8 cellular contexts compared by ENCODE assay signal in genomic region chr1:121009216-121010057, GRCh38.
DNase-seq lines count a peak whose midpoint lies in the region; ATAC-seq and TF ChIP-seq lines count a peak whose summit lies in the region.
"Not testable (repeated sequence)": the region's sequence is repeated elsewhere in the genome, so short reads cannot be mapped to it uniquely, and the experiment has no call there.

No MANE protein-coding gene starts in this region.

- not testable (repeated sequence) for BruUV-seq in Calu3 (replicated peaks; lab: Mats Ljungman, UMichigan)

- not testable (repeated sequence) for H3K27ac Mint-ChIP-seq in Calu3 (ENCODE audit: unreplicated experiment); activated CD4-positive, alpha-beta memory T cell treated with anti-CD3 and anti-CD28 coated beads, Interleukin-2, amount 10 ng/mL, durations not matched to agents 7 days and 5 days; activated naive CD8-positive, alpha-beta T cell treated with anti-CD3 and anti-CD28 coated beads, Interleukin-2, amount 50 U/mL, for 24 hours; stimulated activated effector memory CD8-positive, alpha-beta T cell treated with anti-CD3 and anti-CD28 coated beads, Interleukin-12 subunit alpha, Interleukin-12 subunit beta, amount 100 ng/mL, for 72 hours

- H3K9me3 ChIP-seq in OCI-LY1 (ENCODE audit: low read length); esophagus squamous epithelium: not testable (repeated sequence)

- H3K27me3 Mint-ChIP-seq in Calu3 (ENCODE audit: unreplicated experiment); activated naive CD8-positive, alpha-beta T cell treated with anti-CD3 and anti-CD28 coated beads, Interleukin-2, amount 50 U/mL, for 24 hours: not testable (repeated sequence)
- peaks cover 22% of the 10 kb centered on the region for H3K27me3 Mint-ChIP-seq in activated CD4-positive, alpha-beta memory T cell treated with anti-CD3 and anti-CD28 coated beads, Interleukin-2, amount 10 ng/mL, durations not matched to agents 7 days and 5 days

- POLR2A ChIA-PET in activated CD4-positive, alpha-beta memory T cell treated with anti-CD3 and anti-CD28 coated beads, Interleukin-2, amount 10 ng/mL, durations not matched to agents 7 days and 5 days (lab: Charles Lee), result not testable (repeated sequence)

- H3K27me3 ChIP-seq in OCI-LY1 (ENCODE audit: insufficient read depth, low read length), result not testable (repeated sequence)
- H3K27me3 ChIP-seq in esophagus squamous epithelium, result peaks cover 0 to 37% (median 2%) of the 10 kb centered on the region in 4 donors

- H3K4me3 Mint-ChIP-seq in Calu3 (ENCODE audit: low read depth, unreplicated experiment), result peak overlapping the region; percentile 75
- H3K4me3 Mint-ChIP-seq in activated CD4-positive, alpha-beta memory T cell treated with anti-CD3 and anti-CD28 coated beads, Interleukin-2, amount 10 ng/mL, durations not matched to agents 7 days and 5 days, result peak overlapping the region; percentile 63
- peak overlapping the region; percentile 77 for H3K4me3 Mint-ChIP-seq in activated naive CD8-positive, alpha-beta T cell treated with anti-CD3 and anti-CD28 coated beads, Interleukin-2, amount 50 U/mL, for 24 hours
- H3K4me3 Mint-ChIP-seq in stimulated activated effector memory CD8-positive, alpha-beta T cell treated with anti-CD3 and anti-CD28 coated beads, Interleukin-12 subunit alpha, Interleukin-12 subunit beta, amount 100 ng/mL, for 72 hours, result peak overlapping the region; percentile 76

- peak; percentile 82 for ATAC-seq in activated naive CD8-positive, alpha-beta T cell treated with anti-CD3 and anti-CD28 coated beads, Interleukin-2, amount 50 U/mL, for 24 hours
- peak; percentile 24 for ATAC-seq in left colon
- peak; percentile 74 for ATAC-seq in stimulated activated effector memory CD8-positive, alpha-beta T cell treated with anti-CD3 and anti-CD28 coated beads, Interleukin-12 subunit alpha, Interleukin-12 subunit beta, amount 100 ng/mL, for 72 hours

- intact Hi-C loops in Calu3 (cut with micrococcal nuclease; ENCODE audit: unreplicated experiment); esophagus squamous epithelium (cut with DNase I); left colon (cut with DNase I, micrococcal nuclease): not testable (repeated sequence)

- not testable (repeated sequence) for H3K9ac ChIP-seq in OCI-LY1 (ENCODE audit: low read length)

- not testable (repeated sequence) for TF ChIP-seq CTCF in Calu3 (IDR thresholded peaks at IDR 0.05; ENCODE audit: unreplicated experiment); OCI-LY1 (IDR thresholded peaks at IDR 0.05; ENCODE audit: low read length); esophagus squamous epithelium (IDR thresholded peaks at IDR 0.05)

- not testable (repeated sequence) for H3F3A ChIP-seq in OCI-LY1 (ENCODE audit: insufficient read depth, low read length)

- not testable (repeated sequence) for H3K4me1 ChIP-seq in OCI-LY1 (ENCODE audit: insufficient read depth, low read length, severe bottlenecking)
- peaks cover 0 to 21% (median 3%) of the 10 kb centered on the region in 3 donors for H3K4me1 ChIP-seq in esophagus squamous epithelium

- not testable (repeated sequence) for H4K20me1 ChIP-seq in OCI-LY1 (ENCODE audit: insufficient read depth, low read length)

- not testable (repeated sequence) for H3K79me2 ChIP-seq in OCI-LY1 (ENCODE audit: insufficient read depth, low read length)

- TF ChIP-seq POLR2A in esophagus squamous epithelium (IDR thresholded peaks at IDR 0.05), result not testable (repeated sequence)

- H2AFZ ChIP-seq in OCI-LY1 (ENCODE audit: low read length), result not testable (repeated sequence)

- not testable (repeated sequence) for H3K9me3 Mint-ChIP-seq in Calu3 (ENCODE audit: low read depth, unreplicated experiment); activated CD4-positive, alpha-beta memory T cell treated with anti-CD3 and anti-CD28 coated beads, Interleukin-2, amount 10 ng/mL, durations not matched to agents 7 days and 5 days; activated naive CD8-positive, alpha-beta T cell treated with anti-CD3 and anti-CD28 coated beads, Interleukin-2, amount 50 U/mL, for 24 hours; stimulated activated effector memory CD8-positive, alpha-beta T cell treated with anti-CD3 and anti-CD28 coated beads, Interleukin-12 subunit alpha, Interleukin-12 subunit beta, amount 100 ng/mL, for 72 hours

- H3K36me3 ChIP-seq in OCI-LY1 (ENCODE audit: insufficient read depth, low read length); esophagus squamous epithelium: not testable (repeated sequence)

- H3K4me3 ChIP-seq in OCI-LY1 (ENCODE audit: low read depth, low read length, poor library complexity, severe bottlenecking) (peak overlapping the region; percentile 57), esophagus squamous epithelium (peak overlapping the region in 3 of 4 donors; percentile 24 to 48 (median 31))

- H3K4me1 Mint-ChIP-seq in Calu3 (ENCODE audit: low read depth, unreplicated experiment), result not testable (repeated sequence)
- peaks cover 14% of the 10 kb centered on the region for H3K4me1 Mint-ChIP-seq in activated CD4-positive, alpha-beta memory T cell treated with anti-CD3 and anti-CD28 coated beads, Interleukin-2, amount 10 ng/mL, durations not matched to agents 7 days and 5 days
- peaks cover 12% of the 10 kb centered on the region for H3K4me1 Mint-ChIP-seq in activated naive CD8-positive, alpha-beta T cell treated with anti-CD3 and anti-CD28 coated beads, Interleukin-2, amount 50 U/mL, for 24 hours
- peaks cover 19% of the 10 kb centered on the region for H3K4me1 Mint-ChIP-seq in stimulated activated effector memory CD8-positive, alpha-beta T cell treated with anti-CD3 and anti-CD28 coated beads, Interleukin-12 subunit alpha, Interleukin-12 subunit beta, amount 100 ng/mL, for 72 hours

- 0% methylated on average over 1 of the region's 59 CpGs; no CpG with 5 or more reads in 1 of the 2 donors for WGBS in esophagus squamous epithelium, 2 donors

- H3K36me3 Mint-ChIP-seq in Calu3 (ENCODE audit: insufficient read depth, unreplicated experiment); activated CD4-positive, alpha-beta memory T cell treated with anti-CD3 and anti-CD28 coated beads, Interleukin-2, amount 10 ng/mL, durations not matched to agents 7 days and 5 days (ENCODE audit: low read depth); activated naive CD8-positive, alpha-beta T cell treated with anti-CD3 and anti-CD28 coated beads, Interleukin-2, amount 50 U/mL, for 24 hours (ENCODE audit: low read depth); stimulated activated effector memory CD8-positive, alpha-beta T cell treated with anti-CD3 and anti-CD28 coated beads, Interleukin-12 subunit alpha, Interleukin-12 subunit beta, amount 100 ng/mL, for 72 hours: not testable (repeated sequence)

- CTCF ChIA-PET in Calu3 (lab: Charles Lee); activated CD4-positive, alpha-beta memory T cell treated with anti-CD3 and anti-CD28 coated beads, Interleukin-2, amount 10 ng/mL, durations not matched to agents 7 days and 5 days (lab: Charles Lee): not testable (repeated sequence)

- H3K27ac ChIP-seq in OCI-LY1 (ENCODE audit: low read depth, low read length, poor library complexity, severe bottlenecking); esophagus squamous epithelium: not testable (repeated sequence)

- not testable (repeated sequence) for H3K9me2 ChIP-seq in OCI-LY1 (ENCODE audit: low read depth, low read length)

- H3K4me2 ChIP-seq in OCI-LY1 (ENCODE audit: low read length), result peak overlapping the region; percentile 49

- DNase-seq in Calu3 (peak; percentile 15), left colon (peak in 1 of 2 donors; percentile 42), retina (peak; percentile 73)
- DNase-seq in activated CD4-positive, alpha-beta memory T cell treated with anti-CD3 and anti-CD28 coated beads, Interleukin-2, amount 10 ng/mL, durations not matched to agents 7 days and 5 days, result peak; percentile 29
- DNase-seq in activated naive CD8-positive, alpha-beta T cell treated with anti-CD3 and anti-CD28 coated beads, Interleukin-2, amount 50 U/mL, for 24 hours, result peak; percentile 72
- DNase-seq in esophagus squamous epithelium (lab: John Stamatoyannopoulos, UW), result not testable (repeated sequence)
- DNase-seq in stimulated activated effector memory CD8-positive, alpha-beta T cell treated with anti-CD3 and anti-CD28 coated beads, Interleukin-12 subunit alpha, Interleukin-12 subunit beta, amount 100 ng/mL, for 72 hours (ENCODE audit: low spot score in 2 of 2), result peak; percentile 7 to 70

Comparison
In these comparisons a context has a peak if more than half of its experiments do, and no peak if none do; other contexts are left out.
1. ATAC-seq: peak in every context shown above with its lines; median percentile 82 in activated naive CD8-positive, alpha-beta T cell treated with anti-CD3 and anti-CD28 coated beads, Interleukin-2, amount 50 U/mL, for 24 hours; 74 in stimulated activated effector memory CD8-positive, alpha-beta T cell treated with anti-CD3 and anti-CD28 coated beads, Interleukin-12 subunit alpha, Interleukin-12 subunit beta, amount 100 ng/mL, for 72 hours; 24 in left colon.